In the genomic region with DNA sequence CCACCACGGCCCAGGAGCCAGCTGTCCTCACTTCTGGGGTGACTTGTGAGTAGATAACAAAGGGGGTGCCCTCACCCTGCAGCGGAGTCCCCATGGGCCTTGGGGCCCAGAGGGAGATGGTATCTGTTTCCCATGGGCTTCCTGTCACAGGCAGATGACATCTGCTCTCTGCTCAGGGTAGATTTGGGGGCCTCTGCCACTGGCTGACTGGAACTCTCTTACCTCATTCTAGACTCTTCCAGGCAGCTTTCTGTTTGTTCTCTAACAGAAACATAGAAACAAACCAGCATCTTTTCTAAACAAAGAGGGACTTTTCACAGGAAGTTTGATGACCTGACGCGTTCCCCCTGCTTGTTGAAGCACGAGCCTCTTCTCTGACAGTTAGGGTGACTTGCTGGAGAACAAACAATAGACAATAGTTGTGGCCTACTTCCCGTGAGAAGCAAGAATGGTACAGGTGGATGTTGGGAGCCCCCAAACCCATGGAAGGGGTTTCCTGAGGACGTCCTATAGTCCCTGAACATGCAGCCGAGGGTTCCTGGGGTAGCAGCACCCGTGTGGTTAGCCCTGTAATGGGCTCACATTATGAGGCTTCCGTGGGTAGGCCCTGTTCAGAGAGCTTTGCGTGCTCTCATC, we compare ENCODE assay signal across 7 cellular contexts.
DNase-seq lines count a peak whose midpoint lies in the region; ATAC-seq and TF ChIP-seq lines count a peak whose summit lies in the region.

No MANE protein-coding gene starts in this region.

- peak overlapping the region; percentile 81 for H3K27ac ChIP-seq in muscle layer of duodenum (ENCODE audit: low read length)

- no peak overlapping the region for H3K4me3 ChIP-seq in muscle layer of duodenum (ENCODE audit: low read depth in 1 of 2, low read length in 2 of 2)

- peak; percentile 62 for ATAC-seq in HG03521 (IDR thresholded peaks at IDR 0.05; ENCODE audit: unreplicated experiment)

- no peaks in the 10 kb centered on the region for H3K27me3 ChIP-seq in muscle layer of duodenum (ENCODE audit: low read depth, low read length)

- peaks cover 47% of the 10 kb centered on the region for H3K4me1 Mint-ChIP-seq in activated T-helper 2 cell treated with anti-CD3 and anti-CD28 coated beads, Interferon-gamma antibody, Interleukin-2, Interleukin-4, amounts not matched to agents 10 μg/mL and 5 μg/mL and 100 μg/mL, durations not matched to agents 14 hours and 24 hours and 36 hours (ENCODE audit: low read depth)

- peaks cover 0 to 7% of the 10 kb centered on the region in 2 donors for H3K36me3 ChIP-seq in muscle layer of duodenum (ENCODE audit: control insufficient read depth in 1 of 2, insufficient read depth in 2 of 2, low read length in 2 of 2)

- no peaks in the 10 kb centered on the region for H3K9me3 Mint-ChIP-seq in activated T-helper 2 cell treated with anti-CD3 and anti-CD28 coated beads, Interferon-gamma antibody, Interleukin-2, Interleukin-4, amounts not matched to agents 10 μg/mL and 5 μg/mL and 100 μg/mL, durations not matched to agents 14 hours and 24 hours and 36 hours

- intact Hi-C loops in activated T-helper 2 cell treated with anti-CD3 and anti-CD28 coated beads, Interferon-gamma antibody, Interleukin-2, Interleukin-4, amounts not matched to agents 10 μg/mL and 5 μg/mL and 100 μg/mL, durations not matched to agents 14 hours and 24 hours and 36 hours (cut with micrococcal nuclease) = loop anchor here (1.0 to 2.0 kb wide), 7 partner anchors 15 to 60 kb away; no protein-coding TSS in a partner anchor

- peak overlapping the region; percentile 53 for H3K4me3 Mint-ChIP-seq in activated T-helper 2 cell treated with anti-CD3 and anti-CD28 coated beads, Interferon-gamma antibody, Interleukin-2, Interleukin-4, amounts not matched to agents 10 μg/mL and 5 μg/mL and 100 μg/mL, durations not matched to agents 14 hours and 24 hours and 36 hours (ENCODE audit: low read depth)

- DNase-seq in GM20000 (ENCODE audit: low spot score) = peak; percentile 84
- DNase-seq in activated T-helper 2 cell treated with anti-CD3 and anti-CD28 coated beads, Interferon-gamma antibody, Interleukin-2, Interleukin-4, amounts not matched to agents 10 μg/mL and 5 μg/mL and 100 μg/mL, durations not matched to agents 14 hours and 24 hours and 36 hours (ENCODE audit: low spot score) = peak; percentile 77
- no peak for DNase-seq in NCI-H69 (lab: John Stamatoyannopoulos, UW)
- DNase-seq in NCI-H2171 treated with DMSO at 0.1 percent for 48 hours (lab: John Stamatoyannopoulos, UW) = no peak
- DNase-seq in midbrain (lab: John Stamatoyannopoulos, UW) = no peak

- TF ChIP-seq CTCF in GM20000 (IDR thresholded peaks at IDR 0.05; ENCODE audit: extremely low read depth, missing control alignments) = no peak

- H3K4me1 ChIP-seq in muscle layer of duodenum (ENCODE audit: control insufficient read depth in 1 of 2, insufficient read depth in 2 of 2, low read length in 2 of 2) = peaks cover 24 to 35% of the 10 kb centered on the region in 2 donors

- H3K27ac Mint-ChIP-seq in activated T-helper 2 cell treated with anti-CD3 and anti-CD28 coated beads, Interferon-gamma antibody, Interleukin-2, Interleukin-4, amounts not matched to agents 10 μg/mL and 5 μg/mL and 100 μg/mL, durations not matched to agents 14 hours and 24 hours and 36 hours = peak overlapping the region; percentile 99

- no peaks in the 10 kb centered on the region for H3K27me3 Mint-ChIP-seq in activated T-helper 2 cell treated with anti-CD3 and anti-CD28 coated beads, Interferon-gamma antibody, Interleukin-2, Interleukin-4, amounts not matched to agents 10 μg/mL and 5 μg/mL and 100 μg/mL, durations not matched to agents 14 hours and 24 hours and 36 hours (ENCODE audit: low read depth)

- H3K9me3 ChIP-seq in muscle layer of duodenum (ENCODE audit: control insufficient read depth in 1 of 2, low read length in 2 of 2) = no peaks in the 10 kb centered on the region

- H3K36me3 Mint-ChIP-seq in activated T-helper 2 cell treated with anti-CD3 and anti-CD28 coated beads, Interferon-gamma antibody, Interleukin-2, Interleukin-4, amounts not matched to agents 10 μg/mL and 5 μg/mL and 100 μg/mL, durations not matched to agents 14 hours and 24 hours and 36 hours (ENCODE audit: low read depth) = peaks cover 10% of the 10 kb centered on the region

Comparison
In these comparisons a context has a peak if more than half of its experiments do, and no peak if none do; other contexts are left out.
1. DNase-seq: peak in GM20000 (single experiment) and activated T-helper 2 cell treated with anti-CD3 and anti-CD28 coated beads, Interferon-gamma antibody, Interleukin-2, Interleukin-4, amounts not matched to agents 10 μg/mL and 5 μg/mL and 100 μg/mL, durations not matched to agents 14 hours and 24 hours and 36 hours (single experiment); none in NCI-H69 (single experiment), NCI-H2171 treated with DMSO at 0.1 percent for 48 hours (single experiment) and midbrain (single experiment).